In genomic region chr15:74375303-74375693, GRCh38 we compare ENCODE assay signal across 8 cellular contexts. TPM values are rescaled to one million over a fixed set of nuclear protein-coding genes. Genes with fewer than 3 reads are reported as not detected.
A peak's percentile ranks its signal among the peaks of the same experiment; 100 is the strongest.
DNase-seq lines count a peak whose midpoint lies in the region; ATAC-seq, FAIRE-seq and TF ChIP-seq lines count a peak whose summit lies in the region.

No MANE protein-coding gene starts in this region.

- H3K27me3 Mint-ChIP-seq in activated T-cell treated with anti-CD3 and anti-CD28 coated beads, Interleukin-2, amount 50 U/mL, for 72 hours (ENCODE audit: low read depth) = peaks cover 4% of the 10 kb centered on the region
- H3K27me3 Mint-ChIP-seq in neural crest cell (ENCODE audit: low read depth) = peaks cover 29% of the 10 kb centered on the region

- no peak for TF ChIP-seq POLR2A in suprapubic skin (IDR thresholded peaks at IDR 0.05)

- H3K4me3 ChIP-seq in fibroblast of pulmonary artery (replicated peaks; ENCODE audit: low read depth, low read length) (no peak overlapping the region), suprapubic skin (no peak overlapping the region)

- DNase-seq in M059J (ENCODE audit: low read depth) (peak; percentile 80), RPMI8226 (peak; percentile 96), fibroblast of pulmonary artery (ENCODE audit: low read depth) (peak; percentile 86), neural crest cell (ENCODE audit: low read depth, low spot score) (peak; percentile 89), suprapubic skin (ENCODE audit: low spot score in 2 of 2) (peak; percentile 85 to 92)
- DNase-seq in activated T-cell treated with anti-CD3 and anti-CD28 coated beads, Interleukin-2, amount 50 U/mL, for 72 hours = peak; percentile 88

- peaks cover 19% of the 10 kb centered on the region for H3K4me1 ChIP-seq in suprapubic skin

- ATAC-seq in activated T-cell treated with anti-CD3 and anti-CD28 coated beads, Interleukin-2, amount 50 U/mL, for 72 hours (replicated peaks in 1 of 2) = peak; percentile 14 to 20
- no peak for ATAC-seq in HG02642 (IDR thresholded peaks at IDR 0.05; ENCODE audit: poor library complexity, unreplicated experiment)

- H3K9me3 Mint-ChIP-seq in activated T-cell treated with anti-CD3 and anti-CD28 coated beads, Interleukin-2, amount 50 U/mL, for 72 hours = no peaks in the 10 kb centered on the region
- no peaks in the 10 kb centered on the region for H3K9me3 Mint-ChIP-seq in neural crest cell

- no peaks in the 10 kb centered on the region for H3K9me3 ChIP-seq in suprapubic skin

- H3K27ac ChIP-seq in suprapubic skin = no peak overlapping the region

- no peak overlapping the region for H3K27ac Mint-ChIP-seq in activated T-cell treated with anti-CD3 and anti-CD28 coated beads, Interleukin-2, amount 50 U/mL, for 72 hours
- no peak overlapping the region for H3K27ac Mint-ChIP-seq in neural crest cell (ENCODE audit: unreplicated experiment)

- peak; percentile 95 for FAIRE-seq in G401.6 (lab: Jason Lieb, UNC)

- 15% methylated on average over 9 of the region's 9 CpGs for WGBS in suprapubic skin

- peak; percentile 97 for TF ChIP-seq CTCF in fibroblast of pulmonary artery (IDR thresholded peaks at IDR 0.05; ENCODE audit: low read length, missing control alignments)
- peak; percentile 86 for TF ChIP-seq CTCF in neural crest cell (conservative IDR thresholded peaks at IDR 0.05)
- peak; percentile 70 to 89 for TF ChIP-seq CTCF in suprapubic skin (IDR thresholded peaks at IDR 0.05)

- H3K36me3 ChIP-seq in suprapubic skin = no peaks in the 10 kb centered on the region

- peak overlapping the region; percentile 79 to 90 for H3K4me3 Mint-ChIP-seq in activated T-cell treated with anti-CD3 and anti-CD28 coated beads, Interleukin-2, amount 50 U/mL, for 72 hours
- peak overlapping the region; percentile 68 for H3K4me3 Mint-ChIP-seq in neural crest cell

- no peak for TF ChIP-seq EP300 in suprapubic skin (IDR thresholded peaks at IDR 0.05)

- no peaks in the 10 kb centered on the region for H3K36me3 Mint-ChIP-seq in activated T-cell treated with anti-CD3 and anti-CD28 coated beads, Interleukin-2, amount 50 U/mL, for 72 hours (ENCODE audit: insufficient read depth in 2 of 2)
- H3K36me3 Mint-ChIP-seq in neural crest cell (ENCODE audit: low read depth) = no peaks in the 10 kb centered on the region

- no peaks in the 10 kb centered on the region for H3K27me3 ChIP-seq in suprapubic skin

- H3K4me1 Mint-ChIP-seq in activated T-cell treated with anti-CD3 and anti-CD28 coated beads, Interleukin-2, amount 50 U/mL, for 72 hours (ENCODE audit: low read depth) = peaks cover 54% of the 10 kb centered on the region
- peaks cover 21% of the 10 kb centered on the region for H3K4me1 Mint-ChIP-seq in neural crest cell

RNA-seq across cellular contexts. Expression of gene CYP11A1, which starts 7.9 kb away (rescaled TPM):
- 0.07 and 0.10 TPM in 2 replicates for total RNA-seq in M059J (2014; rRNA removed; shearing (Covaris generic))
- total RNA-seq in activated T-cell treated with anti-CD3 and anti-CD28 coated beads, Interleukin-2, amount 50 U/mL, for 72 hours = under 1 TPM; 0.21 to 0.26 TPM
- 0.77 and 1.0 TPM in 2 replicates for total RNA-seq in neural crest cell
- total RNA-seq in suprapubic skin = 1 to 10 TPM in 1 of 4 donors, under 1 TPM in 2, not detected in 1; 0.47 to 1.4 (median 0.53) TPM

RNA-seq across cellular contexts. Expression of gene SEMA7A, which starts 58.5 kb away (rescaled TPM):
- total RNA-seq in M059J (2014; rRNA removed; shearing (Covaris generic)) = 21.4 and 37.5 TPM in 2 replicates
- total RNA-seq in activated T-cell treated with anti-CD3 and anti-CD28 coated beads, Interleukin-2, amount 50 U/mL, for 72 hours = 10 to 100 TPM; 46.7 to 57.1 TPM
- 12.3 and 14.4 TPM in 2 replicates for total RNA-seq in neural crest cell
- 10 to 100 TPM; 10.1 to 31.4 (median 18.0) TPM for total RNA-seq in suprapubic skin
